Comparison of ENCODE assay signal across 25 cellular contexts in genomic region chr13:102299366-102299765, GRCh38.
DNase-seq lines count a peak whose midpoint lies in the region; FAIRE-seq and TF ChIP-seq lines count a peak whose summit lies in the region.
"Had no signal": no experiment of that assay in that cellular context is flagged by ENCODE, and none has a peak within 500 bp of the region (broad histone marks: within the 10 kb centered on the region; RNA-seq: fewer than 3 reads in every experiment).

No MANE protein-coding gene starts in this region.

- no peaks in the 10 kb centered on the region for H3K79me1 ChIP-seq in H1 (ENCODE audit: low read depth, low read length)

- H4K8ac ChIP-seq in H1 (ENCODE audit: extremely low read depth, insufficient read depth, low read length): no peak overlapping the region

- no peak overlapping the region for H2BK5ac ChIP-seq in H1 (ENCODE audit: low read depth, low read length)

- no peak for TF ChIP-seq CTCF in H1 (IDR thresholded peaks at IDR 0.05; ENCODE audit: control extremely low read depth in 1 of 3, insufficient read depth in 1 of 3, low read depth in 1 of 3, low read length in 3 of 3)
- TF ChIP-seq CTCF in RWPE1 (conservative IDR thresholded peaks at IDR 0.05; ENCODE audit: low read depth): no peak

- H3K36me3 ChIP-seq in H1 (ENCODE audit: control insufficient read depth in 2 of 4, insufficient read depth in 4 of 4, low read length in 3 of 4): no peaks in the 10 kb centered on the region
- H3K36me3 ChIP-seq: BE2C, BLaER1 had no signal

- peak; percentile 78 for DNase-seq in G401 (ENCODE audit: low spot score)
- DNase-seq in NCI-H69 (lab: John Stamatoyannopoulos, UW): peak; percentile 24
- no peak for DNase-seq in H1 (ENCODE audit: low read depth in 1 of 2, low spot score in 2 of 2)
- DNase-seq in RWPE1 (ENCODE audit: low spot score): no peak
- DNase-seq in hippocampal formation (lab: John Stamatoyannopoulos, UW): no peak
- no peak for DNase-seq in T-helper 1 cell
- DNase-seq: 8988T; ACHN; BE2C; CD4-positive, alpha-beta memory T cell; CD4-positive, CD25-positive, alpha-beta regulatory T cell; CD8-positive, alpha-beta memory T cell; COR-L47; DMS 273 treated with DMSO at 0.1 percent for 48 hours; DMS153; DMS53; DMS79; DND-41; EL; GF-D8 had no signal

- H3K18ac ChIP-seq in H1 (ENCODE audit: extremely low read depth, low read length): no peak overlapping the region

- no peaks in the 10 kb centered on the region for H3K79me2 ChIP-seq in H1 (ENCODE audit: control insufficient read depth in 1 of 2, insufficient read depth in 2 of 2, low read length in 2 of 2)

- no peak overlapping the region for H2BK120ac ChIP-seq in H1 (replicated peaks; ENCODE audit: low read depth, low read length)

- no peak for TF ChIP-seq EP300 in H1 (IDR thresholded peaks at IDR 0.05; ENCODE audit: borderline replicate concordance in 1 of 2, low read depth in 2 of 2, low read length in 2 of 2)

- 0 out of 2 replicates have a peak overlapping the region, but pooled peaks have one; percentile 45 for H2AFZ ChIP-seq in H1 (ENCODE audit: low read length)

- H2BK20ac ChIP-seq in H1 (ENCODE audit: low read length): no peak overlapping the region

- H3K27me3 ChIP-seq in H1 (replicated peaks in 1 of 4; ENCODE audit: control insufficient read depth in 3 of 4, extremely low read depth in 1 of 4, insufficient read depth in 3 of 4, low read length in 3 of 4): no peaks in the 10 kb centered on the region
- H3K27me3 ChIP-seq: BE2C, BLaER1 had no signal

- 92% methylated on average over 6 of the region's 6 CpGs; no CpG with 5 or more reads in 1 of the 2 experiments for WGBS in H1 (ENCODE audit: extremely low coverage in 1 of 2, insufficient coverage in 1 of 2, insufficient read length in 1 of 2, insufficient replicate concordance in 2 of 2, low coverage in 1 of 2, low lambda C conversion rate in 2 of 2, missing lambda C conversion rate in 1 of 2), 2 experiments

- no peak overlapping the region; a peak in 1 of 7 replicates for H3K9ac ChIP-seq in H1 (replicated peaks in 1 of 4; ENCODE audit: extremely low read depth in 1 of 4, low read depth in 3 of 4, low read length in 3 of 4)
- H3K9ac ChIP-seq: BLaER1 had no signal

- H3K4me3 ChIP-seq in H1 (ENCODE audit: extremely low read depth in 1 of 4, insufficient read depth in 2 of 4, low read depth in 3 of 4, low read length in 4 of 4): no peak overlapping the region
- H3K4me3 ChIP-seq: BLaER1 had no signal

- no peak overlapping the region for H3K27ac ChIP-seq in H1 (ENCODE audit: low read depth, low read length)
- no peak overlapping the region for H3K27ac ChIP-seq in RWPE1
- H3K27ac ChIP-seq: BLaER1 had no signal

- POLR2A ChIA-PET in H1 (lab: Charles Lee; ENCODE audit: partially characterized antibody): no interaction called here
- POLR2A ChIA-PET in RWPE1 (lab: Yijun Ruan, JAX; ENCODE audit: low non-redundant PET): no interaction called here

- no peaks in the 10 kb centered on the region for H3K9me3 ChIP-seq in H1 (ENCODE audit: insufficient read depth in 2 of 2, low read depth in 1 of 2, low read length in 1 of 2)
- H3K9me3 ChIP-seq: BE2C, BLaER1 had no signal

- no peak overlapping the region for H2BK12ac ChIP-seq in H1 (ENCODE audit: low read depth, low read length)

- H3K23me2 ChIP-seq in H1 (ENCODE audit: low read depth, low read length): no peaks in the 10 kb centered on the region

- no peak overlapping the region for H2BK15ac ChIP-seq in H1 (ENCODE audit: low read length)

- no peaks in the 10 kb centered on the region for H3K4me1 ChIP-seq in H1 (replicated peaks in 1 of 4; ENCODE audit: control insufficient read depth in 3 of 4, insufficient read depth in 4 of 4, low read length in 3 of 4)
- H3K4me1 ChIP-seq: BLaER1 had no signal

- no peaks in the 10 kb centered on the region for H4K20me1 ChIP-seq in H1 (replicated peaks in 1 of 2; ENCODE audit: control insufficient read depth in 1 of 2, insufficient read depth in 2 of 2, low read length in 2 of 2)
- H4K20me1 ChIP-seq: BLaER1 had no signal

- in situ Hi-C loops in G401 (cut with HindIII; ENCODE audit: low sequenced_read_pairs): no loop called here

- CTCF ChIA-PET in H1 (lab: Charles Lee; ENCODE audit: partially characterized antibody): interaction anchor here (1.9 kb wide), 2 partner anchors 157 to 208 kb away, joined by 5 to 6 read pairs; no protein-coding TSS in a partner anchor
- CTCF ChIA-PET in RWPE1 (lab: Yijun Ruan, JAX): no interaction called here

- no peak for TF ChIP-seq RAD21 in H1 (IDR thresholded peaks at IDR 0.05 in 1 of 2, conservative IDR thresholded peaks at IDR 0.05 in 1 of 2; ENCODE audit: low read depth in 2 of 2, low read length in 2 of 2)

- no peak for FAIRE-seq in H1 (lab: Jason Lieb, UNC)
- FAIRE-seq: A204.1, G401.6, GM12891, GM19239 had no signal

- no peak overlapping the region for H3K56ac ChIP-seq in H1 (replicated peaks; ENCODE audit: insufficient read length, low read depth, low read length)

- no peak overlapping the region for H4K5ac ChIP-seq in H1 (ENCODE audit: insufficient read length, low read depth, low read length)

- no peak overlapping the region for H3K4ac ChIP-seq in H1 (replicated peaks; ENCODE audit: insufficient read length, low read depth, low read length)

- TF ChIP-seq POLR2A in H1 (IDR thresholded peaks at IDR 0.05; ENCODE audit: control extremely low read depth in 1 of 2, low read depth in 2 of 2, low read length in 2 of 2): no peak

- no peak overlapping the region for H3K23ac ChIP-seq in H1 (ENCODE audit: insufficient read length)

- H3K14ac ChIP-seq in H1 (ENCODE audit: insufficient read length): no peak overlapping the region

- no peak overlapping the region for H3K4me2 ChIP-seq in H1 (ENCODE audit: insufficient read depth in 1 of 2, low read depth in 2 of 2, low read length in 2 of 2)
- H3K4me2 ChIP-seq: BLaER1 had no signal

- no peak overlapping the region for H4K91ac ChIP-seq in H1 (replicated peaks; ENCODE audit: insufficient read length, low read length)

- no peak overlapping the region for H2AK5ac ChIP-seq in H1 (ENCODE audit: low read depth, low read length)

TF ChIP-seq in H1, 55 proteins besides CTCF, POLR2A, EP300 and RAD21:
- TF ChIP-seq JUN (IDR thresholded peaks at IDR 0.05; ENCODE audit: low read depth, low read length) (no peak), GABPA (IDR thresholded peaks at IDR 0.05; ENCODE audit: borderline replicate concordance, insufficient read depth, low read length) (no peak), CTBP2 (IDR thresholded peaks at IDR 0.05; ENCODE audit: borderline replicate concordance, insufficient read depth, insufficient read length, low read length) (no peak), RFX5 (IDR thresholded peaks at IDR 0.05; ENCODE audit: borderline replicate concordance, low read depth, low read length) (no peak), PHF8 (conservative IDR thresholded peaks at IDR 0.05; ENCODE audit: low read depth, low read length) (no peak), SP4 (IDR thresholded peaks at IDR 0.05; ENCODE audit: low read length) (no peak), SIRT6 (IDR thresholded peaks at IDR 0.05; ENCODE audit: low read length) (no peak), RXRA (IDR thresholded peaks at IDR 0.05; ENCODE audit: insufficient read depth, low read depth, low read length) (no peak), KDM1A (IDR thresholded peaks at IDR 0.05; ENCODE audit: borderline replicate concordance, low read length) (no peak), FOSL1 (IDR thresholded peaks at IDR 0.05; ENCODE audit: insufficient read depth, low read depth, low read length) (no peak), MAX (IDR thresholded peaks at IDR 0.05) (no peak)

Comparison
In these comparisons a context has a peak if more than half of its experiments do, and no peak if none do; other contexts are left out.
1. DNase-seq: peak in G401 (single experiment) and NCI-H69 (single experiment); none in H1 (0 of 2), RWPE1 (single experiment), hippocampal formation (0 of 2) and T-helper 1 cell (0 of 5).